1 cellular context compared by ENCODE assay signal in the genomic region with DNA sequence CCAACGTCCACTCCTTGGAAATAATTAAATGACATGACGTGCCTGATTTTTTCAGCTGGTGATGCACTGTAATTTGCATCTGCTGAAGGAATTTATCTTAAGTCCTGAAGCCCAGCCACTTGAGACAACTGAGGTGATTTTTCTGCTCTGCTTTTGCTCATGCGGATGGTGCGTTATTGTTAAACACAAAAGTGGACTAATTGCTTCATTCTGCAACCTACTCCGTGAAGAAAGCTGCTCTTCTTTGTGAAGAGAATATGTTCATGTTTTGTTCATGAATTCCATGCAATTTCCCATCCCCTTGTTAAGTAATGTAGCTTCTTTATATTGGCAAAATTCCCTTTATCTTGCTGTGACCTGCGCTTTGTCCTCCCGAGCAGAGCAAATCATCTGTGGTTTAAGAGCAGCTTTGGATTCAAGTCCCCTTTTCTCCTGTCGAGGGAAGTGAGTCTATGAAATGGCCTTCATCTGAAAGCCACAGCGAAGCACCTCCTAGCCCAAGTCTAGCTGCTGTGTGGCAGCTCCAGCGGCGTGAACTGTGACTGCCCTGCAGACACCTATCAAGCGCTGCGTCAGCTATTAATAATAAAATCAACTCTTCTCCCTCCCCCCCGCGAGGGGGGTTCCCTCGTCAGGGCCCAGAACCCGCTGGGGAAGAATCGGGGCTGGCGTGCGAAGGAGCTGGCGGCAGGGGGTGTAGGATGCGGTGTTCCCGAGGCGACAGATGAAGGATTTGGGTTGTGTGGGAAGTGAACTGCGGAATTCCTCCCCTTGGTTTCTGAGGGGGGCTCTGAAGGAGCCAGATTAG.
TF ChIP-seq lines count a peak whose summit lies in the region.

No MANE protein-coding gene starts in this region.

TF ChIP-seq in K562, 482 proteins besides CTCF, POLR2A, EP300 and RAD21 (continued from another document and continues in another):
- TF ChIP-seq, protein P1, sequence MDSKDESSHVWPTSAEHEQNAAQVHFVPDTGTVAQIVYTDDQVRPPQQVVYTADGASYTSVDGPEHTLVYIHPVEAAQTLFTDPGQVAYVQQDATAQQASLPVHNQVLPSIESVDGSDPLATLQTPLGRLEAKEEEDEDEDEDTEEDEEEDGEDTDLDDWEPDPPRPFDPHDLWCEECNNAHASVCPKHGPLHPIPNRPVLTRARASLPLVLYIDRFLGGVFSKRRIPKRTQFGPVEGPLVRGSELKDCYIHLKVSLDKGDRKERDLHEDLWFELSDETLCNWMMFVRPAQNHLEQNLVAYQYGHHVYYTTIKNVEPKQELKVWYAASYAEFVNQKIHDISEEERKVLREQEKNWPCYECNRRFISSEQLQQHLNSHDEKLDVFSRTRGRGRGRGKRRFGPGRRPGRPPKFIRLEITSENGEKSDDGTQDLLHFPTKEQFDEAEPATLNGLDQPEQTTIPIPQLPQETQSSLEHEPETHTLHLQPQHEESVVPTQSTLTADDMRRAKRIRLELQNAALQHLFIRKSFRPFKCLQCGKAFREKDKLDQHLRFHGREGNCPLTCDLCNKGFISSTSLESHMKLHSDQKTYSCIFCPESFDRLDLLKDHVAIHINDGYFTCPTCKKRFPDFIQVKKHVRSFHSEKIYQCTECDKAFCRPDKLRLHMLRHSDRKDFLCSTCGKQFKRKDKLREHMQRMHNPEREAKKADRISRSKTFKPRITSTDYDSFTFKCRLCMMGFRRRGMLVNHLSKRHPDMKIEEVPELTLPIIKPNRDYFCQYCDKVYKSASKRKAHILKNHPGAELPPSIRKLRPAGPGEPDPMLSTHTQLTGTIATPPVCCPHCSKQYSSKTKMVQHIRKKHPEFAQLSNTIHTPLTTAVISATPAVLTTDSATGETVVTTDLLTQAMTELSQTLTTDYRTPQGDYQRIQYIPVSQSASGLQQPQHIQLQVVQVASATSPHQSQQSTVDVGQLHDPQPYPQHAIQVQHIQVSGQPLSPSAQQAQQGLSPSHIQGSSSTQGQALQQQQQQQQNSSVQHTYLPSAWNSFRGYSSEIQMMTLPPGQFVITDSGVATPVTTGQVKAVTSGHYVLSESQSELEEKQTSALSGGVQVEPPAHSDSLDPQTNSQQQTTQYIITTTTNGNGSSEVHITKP (IDR thresholded peaks at IDR 0.05; ENCODE audit: partially characterized antibody) = no peak
- TF ChIP-seq CEBPZ (IDR thresholded peaks at IDR 0.05; ENCODE audit: borderline replicate concordance, low read depth, low read length) (no peak), SMARCB1 (IDR thresholded peaks at IDR 0.05; ENCODE audit: insufficient read length, low read depth) (no peak), MYBL2 (IDR thresholded peaks at IDR 0.05; ENCODE audit: low read depth) (no peak), MYBL2 (CRISPR knock-in tag; IDR thresholded peaks at IDR 0.05; ENCODE audit: borderline replicate concordance) (no peak), SRSF9 (IDR thresholded peaks at IDR 0.05; ENCODE audit: borderline replicate concordance, low read depth, low read length) (no peak), ARID1B (IDR thresholded peaks at IDR 0.05) (0 out of 2 replicates have a peak, but pooled peaks have one; percentile 9), E2F1 (CRISPR knock-in tag; IDR thresholded peaks at IDR 0.05) (no peak), ZNF561 (CRISPR knock-in tag; conservative IDR thresholded peaks at IDR 0.05) (no peak), ZNF699 (CRISPR knock-in tag; IDR thresholded peaks at IDR 0.05; ENCODE audit: insufficient replicate concordance) (no peak), PML (IDR thresholded peaks at IDR 0.05; ENCODE audit: low read length) (no peak), FOXA3 (CRISPR knock-in tag; conservative IDR thresholded peaks at IDR 0.05 in 1 of 2, IDR thresholded peaks at IDR 0.05 in 1 of 2) (peak in 1 of 2 experiments; percentile 19; a peak in 1 of 4 replicates), ZNF316 (IDR thresholded peaks at IDR 0.05) (peak; percentile 59), MTA2 (IDR thresholded peaks at IDR 0.05; ENCODE audit: low read depth) (no peak), FOXJ3 (CRISPR knock-in tag; IDR thresholded peaks at IDR 0.05) (no peak), HSF4 (CRISPR knock-in tag; IDR thresholded peaks at IDR 0.05; ENCODE audit: borderline replicate concordance) (no peak), ZNF212 (CRISPR knock-in tag; IDR thresholded peaks at IDR 0.05) (no peak), NKRF (IDR thresholded peaks at IDR 0.05; ENCODE audit: borderline replicate concordance) (0 out of 2 replicates have a peak, but pooled peaks have one; percentile 40), ZNF407 (IDR thresholded peaks at IDR 0.05; ENCODE audit: low read depth) (no peak), AFF1 (IDR thresholded peaks at IDR 0.05; ENCODE audit: low read depth in 1 of 2, partially characterized antibody in 2 of 2) (no peak), SNRNP70 (optimal IDR thresholded peaks at IDR 0.05; ENCODE audit: low read depth, low read length) (no peak), HDAC2 (IDR thresholded peaks at IDR 0.05) (0 out of 2 replicates have a peak, but pooled peaks have one; percentile 33)
- TF ChIP-seq, protein P2, sequence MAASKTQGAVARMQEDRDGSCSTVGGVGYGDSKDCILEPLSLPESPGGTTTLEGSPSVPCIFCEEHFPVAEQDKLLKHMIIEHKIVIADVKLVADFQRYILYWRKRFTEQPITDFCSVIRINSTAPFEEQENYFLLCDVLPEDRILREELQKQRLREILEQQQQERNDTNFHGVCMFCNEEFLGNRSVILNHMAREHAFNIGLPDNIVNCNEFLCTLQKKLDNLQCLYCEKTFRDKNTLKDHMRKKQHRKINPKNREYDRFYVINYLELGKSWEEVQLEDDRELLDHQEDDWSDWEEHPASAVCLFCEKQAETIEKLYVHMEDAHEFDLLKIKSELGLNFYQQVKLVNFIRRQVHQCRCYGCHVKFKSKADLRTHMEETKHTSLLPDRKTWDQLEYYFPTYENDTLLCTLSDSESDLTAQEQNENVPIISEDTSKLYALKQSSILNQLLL (CRISPR knock-in tag; IDR thresholded peaks at IDR 0.05; ENCODE audit: borderline replicate concordance) = no peak
